1 cellular context compared by ENCODE assay signal in the genomic region with DNA sequence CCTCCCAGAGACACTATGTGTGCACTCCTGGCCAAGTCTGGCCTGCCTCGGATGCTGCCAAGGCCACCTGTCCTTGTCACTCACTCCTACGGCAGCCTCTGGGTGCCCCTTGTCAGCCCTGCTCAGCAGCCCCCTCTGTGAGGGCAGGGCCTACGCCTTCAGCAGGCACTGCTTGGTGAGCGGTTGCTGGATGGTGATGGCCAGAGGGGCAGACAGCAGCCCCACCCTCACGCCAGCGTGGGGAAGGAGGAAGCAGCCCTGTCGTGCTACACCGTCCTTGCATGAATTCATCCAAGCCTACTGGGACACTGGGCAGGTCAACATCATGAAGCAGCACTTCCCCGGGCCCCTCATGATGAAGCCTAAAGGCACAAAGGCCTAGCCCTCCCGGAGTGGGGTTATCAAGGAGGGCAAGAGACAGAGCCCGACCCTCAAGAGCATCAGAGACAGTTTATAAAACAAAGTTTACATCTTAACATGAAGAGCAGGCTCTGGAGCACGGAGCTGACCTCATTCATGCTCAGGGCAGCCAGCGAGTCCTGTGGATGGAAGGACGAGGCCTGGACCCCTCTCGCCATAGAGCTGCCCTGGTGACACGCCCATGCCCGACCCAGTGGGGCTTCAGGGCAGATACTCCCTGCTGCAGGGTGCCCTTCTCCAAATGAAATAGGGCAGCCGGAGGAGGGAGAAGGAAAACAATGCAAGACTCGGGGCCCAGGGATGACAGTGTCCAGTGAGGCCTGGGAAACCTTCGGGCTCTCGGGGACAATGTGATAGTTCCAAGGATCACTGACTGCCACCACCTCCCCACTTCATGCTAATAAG.
TF ChIP-seq lines count a peak whose summit lies in the region.

No MANE protein-coding gene starts in this region.

TF ChIP-seq in HepG2, 621 proteins besides CTCF, POLR2A, EP300 and RAD21:
- TF ChIP-seq ZNF558 (CRISPR knock-in tag; IDR thresholded peaks at IDR 0.05; ENCODE audit: borderline replicate concordance) (no peak), RBFOX2 (IDR thresholded peaks at IDR 0.05; ENCODE audit: low read depth, low read length) (peak; percentile 32; the same call in 1 of the 2 replicates), AGO2 (optimal IDR thresholded peaks at IDR 0.05; ENCODE audit: low read depth, low read length) (peak; percentile 78)
